ENCODE assay signal across 12 cellular contexts in genomic region chr17:83174859-83175550, GRCh38.
DNase-seq lines count a peak whose midpoint lies in the region; ATAC-seq and TF ChIP-seq lines count a peak whose summit lies in the region.
"Had no signal": no experiment of that assay in that cellular context is flagged by ENCODE, and none has a peak within 500 bp of the region (broad histone marks: within the 10 kb centered on the region; RNA-seq: fewer than 3 reads in every experiment).

No MANE protein-coding gene starts in this region.

- H3F3A ChIP-seq in SK-N-SH (replicated peaks; ENCODE audit: insufficient read depth), result no peaks in the 10 kb centered on the region

- in situ Hi-C loops in GM13977 (cut with MboI; ENCODE audit: low pct_unique_long_range_greater_than_20kb, low sequenced_read_pairs, unreplicated experiment), result no loop called here

- no peak for TF ChIP-seq POLR2A in right lobe of liver (IDR thresholded peaks at IDR 0.05)

- no peak for ATAC-seq in right lobe of liver
- ATAC-seq: activated CD4-positive, CD25-positive, alpha-beta regulatory T cell treated with anti-CD3 and anti-CD28 coated beads, Interleukin-2, amount 50 U/mL, for 24 hours had no signal

- H3K4me3 ChIP-seq in SK-N-SH (ENCODE audit: low read depth in 2 of 2, low read length in 1 of 2), result no peak overlapping the region
- no peak overlapping the region for H3K4me3 ChIP-seq in right lobe of liver

- H3K9me3 ChIP-seq in SK-N-SH (no peaks in the 10 kb centered on the region), right lobe of liver (no peaks in the 10 kb centered on the region)

- no peaks in the 10 kb centered on the region for H3K9me2 ChIP-seq in SK-N-SH

- POLR2A ChIA-PET in SK-N-SH (lab: Yijun Ruan, JAX), result no interaction called here

- H3K36me3 ChIP-seq in SK-N-SH (replicated peaks in 1 of 2; ENCODE audit: control insufficient read depth in 1 of 2, insufficient read depth in 2 of 2, low read length in 1 of 2) (no peaks in the 10 kb centered on the region), right lobe of liver (no peaks in the 10 kb centered on the region)

- H3K4me1 ChIP-seq in SK-N-SH (ENCODE audit: control insufficient read depth in 1 of 2, insufficient read depth in 2 of 2, low read depth in 1 of 2, low read length in 1 of 2) (peaks cover 0 to 7% of the 10 kb centered on the region in 2 experiments; a peak in 1 of 4 replicates), right lobe of liver (peaks cover 0 to 7% (median 0%) of the 10 kb centered on the region in 4 donors)

- WGBS in SK-N-SH (ENCODE audit: low lambda C conversion rate), result 64% methylated on average over 15 of the region's 16 CpGs
- 75% methylated on average over 4 of the region's 16 CpGs for WGBS in right lobe of liver (ENCODE audit: insufficient coverage, low coverage, low lambda C conversion rate, missing lambda C conversion rate)

- H3K27ac ChIP-seq in SK-N-SH (ENCODE audit: low read depth in 2 of 2, low read length in 1 of 2) (no peak overlapping the region), right lobe of liver (no peak overlapping the region)

- H3K27me3 ChIP-seq in SK-N-SH (ENCODE audit: insufficient read depth) (peaks cover 3% of the 10 kb centered on the region; the same call in 1 of the 2 replicates), right lobe of liver (no peaks in the 10 kb centered on the region)

- TF ChIP-seq CTCF in GM13977 (IDR thresholded peaks at IDR 0.05; ENCODE audit: extremely low read depth, insufficient read depth, missing control alignments) (peak; percentile 20), SK-N-SH (IDR thresholded peaks at IDR 0.05) (peak; percentile 13; the same call in 1 of the 2 replicates), right lobe of liver (IDR thresholded peaks at IDR 0.05) (no peak)

- H3K9ac ChIP-seq in SK-N-SH, result no peak overlapping the region

- no peak overlapping the region for H3K4me2 ChIP-seq in SK-N-SH

- no peak for TF ChIP-seq EP300 in SK-N-SH (IDR thresholded peaks at IDR 0.05; ENCODE audit: borderline replicate concordance in 1 of 2, low read depth in 1 of 2, low read length in 1 of 2)

- no peaks in the 10 kb centered on the region for H3K79me2 ChIP-seq in SK-N-SH (ENCODE audit: insufficient read depth)

- intact Hi-C loops in right lobe of liver (cut with DNase I), result no loop called here

- peak; percentile 14 for DNase-seq in Ammon's horn (ENCODE audit: low spot score)
- peak; percentile 68 for DNase-seq in GM13977 (ENCODE audit: low spot score)
- no peak for DNase-seq in SK-N-SH
- DNase-seq in right lobe of liver, result peak in 2 of 3 donors; percentile 40 to 45
- DNase-seq in COLO668 (lab: John Stamatoyannopoulos, UW; ENCODE audit: unreplicated experiment), result no peak
- no peak for DNase-seq in midbrain (lab: John Stamatoyannopoulos, UW)
- no peak for DNase-seq in DMS53 treated with DMSO at 0.1 percent for 48 hours (lab: John Stamatoyannopoulos, UW; ENCODE audit: unreplicated experiment)
- no peak for DNase-seq in NCI-H1105 (lab: John Stamatoyannopoulos, UW)
- DNase-seq: activated naive CD4-positive, alpha-beta T cell treated with anti-CD3 and anti-CD28 coated beads, Interleukin-2, amount 10 ng/mL, durations not matched to agents 7 days and 5 days; cerebellar nuclear complex; DMS 273 treated with DMSO at 0.1 percent for 48 hours had no signal

- no peak overlapping the region for H2AFZ ChIP-seq in SK-N-SH (ENCODE audit: low read depth)

- no peaks in the 10 kb centered on the region for H4K20me1 ChIP-seq in SK-N-SH (ENCODE audit: insufficient read depth)

- TF ChIP-seq RAD21 in SK-N-SH (IDR thresholded peaks at IDR 0.05; ENCODE audit: low read length), result no peak

- CTCF ChIA-PET in SK-N-SH (lab: Yijun Ruan, JAX), result no interaction called here

TF ChIP-seq in SK-N-SH, 30 proteins besides CTCF, POLR2A, EP300 and RAD21:
- TF ChIP-seq MEF2A (IDR thresholded peaks at IDR 0.05; ENCODE audit: borderline replicate concordance, low read depth) (no peak), FOXJ3 (CRISPR knock-in tag; IDR thresholded peaks at IDR 0.05) (no peak), SIN3A (IDR thresholded peaks at IDR 0.05; ENCODE audit: borderline replicate concordance, low read depth, low read length) (no peak), FOXM1 (IDR thresholded peaks at IDR 0.05; ENCODE audit: low read depth) (no peak), JUND (IDR thresholded peaks at IDR 0.05) (no peak), GATA2 (CRISPR knock-in tag; IDR thresholded peaks at IDR 0.05) (no peak)

Comparison
In these comparisons a context has a peak if more than half of its experiments do, and no peak if none do; other contexts are left out.
1. DNase-seq: peak in Ammon's horn (single experiment), GM13977 (single experiment) and right lobe of liver (2 of 3); none in SK-N-SH (single experiment), COLO668 (single experiment), midbrain (single experiment), DMS53 treated with DMSO at 0.1 percent for 48 hours (single experiment) and NCI-H1105 (single experiment).
2. CTCF ChIP-seq: peak in GM13977 (single experiment) and SK-N-SH (single experiment); none in right lobe of liver (0 of 4).